In genomic region chr18:12890500-12890899, GRCh38 we compare ENCODE assay signal across 12 cellular contexts. TPM values are rescaled to one million over a fixed set of nuclear protein-coding genes. Genes with fewer than 3 reads are reported as not detected.
DNase-seq lines count a peak whose midpoint lies in the region; ATAC-seq and TF ChIP-seq lines count a peak whose summit lies in the region.
"Had no signal": no experiment of that assay in that cellular context is flagged by ENCODE, and none has a peak within 500 bp of the region (broad histone marks: within the 10 kb centered on the region; RNA-seq: fewer than 3 reads in every experiment).

No MANE protein-coding gene starts in this region.

- peak; percentile 39 for TF ChIP-seq CTCF in HFFc6 (IDR thresholded peaks at IDR 0.05)
- peak; percentile 17 for TF ChIP-seq CTCF in foreskin fibroblast (IDR thresholded peaks at IDR 0.05; ENCODE audit: low read depth, low read length)

- no peak overlapping the region for H3K4me3 ChIP-seq in foreskin fibroblast (ENCODE audit: low read depth in 1 of 2, low read length in 2 of 2)

- H3K27ac Mint-ChIP-seq in HFFc6: no peak overlapping the region
- H3K27ac Mint-ChIP-seq: activated naive CD4-positive, alpha-beta T cell treated with anti-CD3 and anti-CD28 coated beads, Interleukin-2, amount 50 U/mL, for 24 hours; mesothelial cell of epicardium had no signal

- H3K27me3 Mint-ChIP-seq in HFFc6 (ENCODE audit: insufficient read depth): peaks cover 2% of the 10 kb centered on the region; the same call in 1 of the 2 replicates

- no peak overlapping the region for H3K4me3 Mint-ChIP-seq in HFFc6
- H3K4me3 Mint-ChIP-seq: activated naive CD4-positive, alpha-beta T cell treated with anti-CD3 and anti-CD28 coated beads, Interleukin-2, amount 50 U/mL, for 24 hours; mesothelial cell of epicardium had no signal

- H3K4me1 Mint-ChIP-seq in HFFc6 (ENCODE audit: low read depth): no peaks in the 10 kb centered on the region
- H3K4me1 Mint-ChIP-seq: mesothelial cell of epicardium had no signal

- in situ Hi-C loops in SK-MEL-5 (cut with HindIII; ENCODE audit: low pct_unique_long_range_greater_than_20kb, low sequenced_read_pairs): no loop called here

- ATAC-seq in GM18867 (IDR thresholded peaks at IDR 0.05; ENCODE audit: unreplicated experiment): no peak
- ATAC-seq in GM19023 (IDR thresholded peaks at IDR 0.05; ENCODE audit: unreplicated experiment): no peak

- H3K36me3 Mint-ChIP-seq in HFFc6 (ENCODE audit: low read depth): peaks cover 6% of the 10 kb centered on the region; the same call in 1 of the 2 replicates
- H3K36me3 Mint-ChIP-seq: activated naive CD4-positive, alpha-beta T cell treated with anti-CD3 and anti-CD28 coated beads, Interleukin-2, amount 50 U/mL, for 24 hours had no signal

- peaks cover 6% of the 10 kb centered on the region; the same call in 1 of the 2 replicates for H3K9me3 Mint-ChIP-seq in HFFc6
- H3K9me3 Mint-ChIP-seq: activated naive CD4-positive, alpha-beta T cell treated with anti-CD3 and anti-CD28 coated beads, Interleukin-2, amount 50 U/mL, for 24 hours had no signal

- DNase-seq in CD1c-positive myeloid dendritic cell (ENCODE audit: extremely low spot score): peak; percentile 32
- no peak for DNase-seq in HFFc6
- peak; percentile 43 for DNase-seq in SK-MEL-5 (ENCODE audit: low read depth, low spot score)
- DNase-seq in foreskin fibroblast: peak in 1 of 2 donors; percentile 28
- DNase-seq in NCI-H2227 treated with DMSO at 0.1 percent for 48 hours (lab: John Stamatoyannopoulos, UW): no peak
- no peak for DNase-seq in globus pallidus (ENCODE audit: low spot score)
- DNase-seq: NCI-H2029 treated with DMSO at 0.1 percent for 48 hours; stimulated activated naive CD4-positive, alpha-beta T cell had no signal

RNA-seq across cellular contexts. Expression of gene PTPN2, which starts 6.5 kb away (rescaled TPM):
- total RNA-seq in HFFc6 (2021; fragmentation: NEBNext Ultra II Directional; extraction: Animal tissue kit (Norgen Biotek cat#: 25700)): 10 to 100 TPM; 21.1 to 24.4 (median 23.2) TPM
- 31.1 and 39.6 TPM in 2 replicates for total RNA-seq in SK-MEL-5 (2014; rRNA removed; shearing (Covaris generic))
- 14.4 and 18.4 TPM in 2 replicates for polyA plus RNA-seq in SK-MEL-5 (2015; cell fraction: cytosol; rRNA removed)
- 46.0 and 54.6 TPM in 2 replicates for polyA plus RNA-seq in SK-MEL-5 (2015; cell fraction: nucleus; rRNA removed)

RNA-seq across cellular contexts. Expression of gene SEH1L, which starts 57.3 kb away (rescaled TPM):
- 10 to 100 TPM; 54.8 to 61.8 (median 58.0) TPM for total RNA-seq in HFFc6 (2021; fragmentation: NEBNext Ultra II Directional; extraction: Animal tissue kit (Norgen Biotek cat#: 25700))
- total RNA-seq in SK-MEL-5 (2014; rRNA removed; shearing (Covaris generic)): 24.3 and 31.5 TPM in 2 replicates
- polyA plus RNA-seq in SK-MEL-5 (2015; cell fraction: cytosol; rRNA removed): 25.9 and 29.8 TPM in 2 replicates
- 19.6 and 50.1 TPM in 2 replicates for polyA plus RNA-seq in SK-MEL-5 (2015; cell fraction: nucleus; rRNA removed)

Comparison
In these comparisons a context has a peak if more than half of its experiments do, and no peak if none do; other contexts are left out.
1. DNase-seq: peak in CD1c-positive myeloid dendritic cell (single experiment) and SK-MEL-5 (single experiment); none in HFFc6 (single experiment), NCI-H2227 treated with DMSO at 0.1 percent for 48 hours (single experiment) and globus pallidus (single experiment).